Comparison of ENCODE assay signal across 1 cellular context in genomic region chr2:65436825-65437221, GRCh38.
TF ChIP-seq lines count a peak whose summit lies in the region.

No MANE protein-coding gene starts in this region.

TF ChIP-seq in H1, 55 proteins besides CTCF, POLR2A, EP300 and RAD21 (continued from another document):
- TF ChIP-seq HDAC6 (IDR thresholded peaks at IDR 0.05; ENCODE audit: low read depth, low read length) (no peak), CHD2 (IDR thresholded peaks at IDR 0.05; ENCODE audit: low read length) (no peak), SIX5 (IDR thresholded peaks at IDR 0.05; ENCODE audit: low read depth, low read length) (no peak)
